Comparison of ENCODE assay signal across 8 cellular contexts in the genomic region with DNA sequence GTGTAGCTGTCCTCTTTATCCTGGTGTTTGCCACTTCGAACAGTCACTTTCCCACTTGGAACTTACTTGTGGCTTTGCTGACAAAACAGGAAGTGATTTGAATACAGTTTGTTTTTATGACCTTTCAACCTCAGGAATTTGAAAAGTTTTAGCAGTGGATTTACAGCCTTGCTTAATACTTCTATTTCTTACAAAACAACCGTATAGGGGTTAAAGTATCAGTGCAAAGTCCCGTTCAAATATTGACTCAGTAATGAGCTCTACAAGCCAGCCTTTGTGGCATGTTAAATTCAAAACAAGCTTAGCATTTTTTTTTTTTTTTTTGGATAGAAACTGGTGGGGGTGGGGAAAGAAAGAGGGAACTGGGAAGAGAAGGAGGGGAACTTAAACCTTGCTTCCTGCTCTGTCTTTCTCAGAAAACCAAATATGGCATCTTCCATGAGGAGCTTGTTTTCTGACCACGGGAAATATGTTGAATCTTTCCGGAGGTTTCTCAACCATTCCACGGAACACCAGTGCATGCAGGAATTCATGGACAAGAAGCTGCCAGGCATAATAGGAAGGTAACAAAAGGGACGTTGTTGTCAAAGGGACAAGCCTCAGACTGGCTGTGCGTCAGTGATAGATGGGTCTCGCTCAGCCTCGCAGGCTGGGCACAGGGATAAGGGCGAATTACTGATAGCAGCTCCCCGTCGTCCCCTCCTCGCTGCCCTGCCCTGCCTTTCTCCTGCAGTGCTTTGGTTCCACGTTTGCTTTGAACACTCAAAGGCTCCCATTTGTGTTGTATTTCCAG. TPM values are rescaled to one million over a fixed set of nuclear protein-coding genes. Genes with fewer than 3 reads are reported as not detected.
DNase-seq lines count a peak whose midpoint lies in the region; ATAC-seq and TF ChIP-seq lines count a peak whose summit lies in the region.

Gene HNMT, plus strand, starts transcription at position 408 of the 793 bp plus-strand sequence. Its CDS starts 19 bp downstream, at position 427.

- H3K9me3 Mint-ChIP-seq in Calu3 (ENCODE audit: low read depth, unreplicated experiment) = no peaks in the 10 kb centered on the region
- peaks cover 0 to 2% of the 10 kb centered on the region in 2 donors for H3K9me3 Mint-ChIP-seq in activated T-cell treated with anti-CD3 and anti-CD28 coated beads, Interleukin-2, amount 50 U/mL, for 72 hours

- DNase-seq in Calu3 (peak; percentile 60), NCI-H748 (lab: John Stamatoyannopoulos, UW; ENCODE audit: unreplicated experiment) (peak; percentile 59), coronary artery (ENCODE audit: low spot score) (no peak), left kidney (ENCODE audit: low read depth, low spot score) (peak; percentile 61), superior temporal gyrus (ENCODE audit: extremely low spot score) (peak; percentile 81), GM19240 (ENCODE audit: insufficient read length, low spot score) (no peak), NCI-H345 treated with DMSO at 0.1 percent for 48 hours (lab: John Stamatoyannopoulos, UW; ENCODE audit: unreplicated experiment) (no peak)
- DNase-seq in activated T-cell treated with anti-CD3 and anti-CD28 coated beads, Interleukin-2, amount 50 U/mL, for 72 hours = no peak

- peak within 1 kb of the TSS; percentile 78 for H3K4me3 ChIP-seq in coronary artery

- peaks cover 53% of the 10 kb centered on the region for H3K4me1 Mint-ChIP-seq in Calu3 (ENCODE audit: low read depth, unreplicated experiment)
- H3K4me1 Mint-ChIP-seq in activated T-cell treated with anti-CD3 and anti-CD28 coated beads, Interleukin-2, amount 50 U/mL, for 72 hours (ENCODE audit: low read depth) = no peaks in the 10 kb centered on the region

- H3K27me3 Mint-ChIP-seq in Calu3 (ENCODE audit: unreplicated experiment) = no peaks in the 10 kb centered on the region
- H3K27me3 Mint-ChIP-seq in activated T-cell treated with anti-CD3 and anti-CD28 coated beads, Interleukin-2, amount 50 U/mL, for 72 hours (ENCODE audit: low read depth) = peaks cover 6% of the 10 kb centered on the region

- ATAC-seq in activated T-cell treated with anti-CD3 and anti-CD28 coated beads, Interleukin-2, amount 50 U/mL, for 72 hours (replicated peaks in 1 of 2) = no peak

- TF ChIP-seq CTCF in Calu3 (IDR thresholded peaks at IDR 0.05; ENCODE audit: unreplicated experiment) (no peak), coronary artery (IDR thresholded peaks at IDR 0.05) (no peak)

- CTCF ChIA-PET in Calu3 (lab: Charles Lee) = interaction anchor here (0.6 to 1.4 kb wide), 10 partner anchors 11 to 1392 kb away, joined by 3 to 17 read pairs (median 4); no protein-coding TSS in a partner anchor

- intact Hi-C loops in Calu3 (cut with micrococcal nuclease; ENCODE audit: unreplicated experiment) = loop anchor here (10.0 kb wide), 1 partner anchor 311 kb away; no protein-coding TSS in a partner anchor

- no TSS peak for BruUV-seq in Calu3 (replicated peaks; lab: Mats Ljungman, UMichigan)

- H3K27ac ChIP-seq in coronary artery = peak within 1 kb of the TSS; percentile 78 to 92

- peaks cover 32% of the 10 kb centered on the region for H3K36me3 Mint-ChIP-seq in Calu3 (ENCODE audit: insufficient read depth, unreplicated experiment)
- no peaks in the 10 kb centered on the region for H3K36me3 Mint-ChIP-seq in activated T-cell treated with anti-CD3 and anti-CD28 coated beads, Interleukin-2, amount 50 U/mL, for 72 hours (ENCODE audit: insufficient read depth in 2 of 2)

- H3K4me3 Mint-ChIP-seq in Calu3 (ENCODE audit: low read depth, unreplicated experiment) = peak within 1 kb of the TSS; percentile 88
- no peak within 1 kb of the TSS for H3K4me3 Mint-ChIP-seq in activated T-cell treated with anti-CD3 and anti-CD28 coated beads, Interleukin-2, amount 50 U/mL, for 72 hours

- H3K27ac Mint-ChIP-seq in Calu3 (ENCODE audit: unreplicated experiment) = peak within 1 kb of the TSS; percentile 99
- H3K27ac Mint-ChIP-seq in activated T-cell treated with anti-CD3 and anti-CD28 coated beads, Interleukin-2, amount 50 U/mL, for 72 hours = no peak within 1 kb of the TSS

RNA-seq across cellular contexts. Expression of gene HNMT, which starts in this region (rescaled TPM):
- total RNA-seq in Calu3 (2022) = 56.5 and 68.2 TPM in 2 replicates
- not detected for total RNA-seq in activated T-cell treated with anti-CD3 and anti-CD28 coated beads, Interleukin-2, amount 50 U/mL, for 72 hours

Comparison
In these comparisons a context has a peak if more than half of its experiments do, and no peak if none do; other contexts are left out.
1. RNA of gene HNMT (total RNA-seq): 56.5 to 68.2 TPM in Calu3; not detected in activated T-cell treated with anti-CD3 and anti-CD28 coated beads, Interleukin-2, amount 50 U/mL, for 72 hours; every median in the first group is over 10 times any median in the second.
2. DNase-seq: peak in Calu3 (single experiment), NCI-H748 (single experiment), left kidney (single experiment) and superior temporal gyrus (single experiment); none in coronary artery (single experiment), activated T-cell treated with anti-CD3 and anti-CD28 coated beads, Interleukin-2, amount 50 U/mL, for 72 hours (0 of 2), GM19240 (single experiment) and NCI-H345 treated with DMSO at 0.1 percent for 48 hours (single experiment).